ENCODE assay signal across 8 cellular contexts in the genomic region with DNA sequence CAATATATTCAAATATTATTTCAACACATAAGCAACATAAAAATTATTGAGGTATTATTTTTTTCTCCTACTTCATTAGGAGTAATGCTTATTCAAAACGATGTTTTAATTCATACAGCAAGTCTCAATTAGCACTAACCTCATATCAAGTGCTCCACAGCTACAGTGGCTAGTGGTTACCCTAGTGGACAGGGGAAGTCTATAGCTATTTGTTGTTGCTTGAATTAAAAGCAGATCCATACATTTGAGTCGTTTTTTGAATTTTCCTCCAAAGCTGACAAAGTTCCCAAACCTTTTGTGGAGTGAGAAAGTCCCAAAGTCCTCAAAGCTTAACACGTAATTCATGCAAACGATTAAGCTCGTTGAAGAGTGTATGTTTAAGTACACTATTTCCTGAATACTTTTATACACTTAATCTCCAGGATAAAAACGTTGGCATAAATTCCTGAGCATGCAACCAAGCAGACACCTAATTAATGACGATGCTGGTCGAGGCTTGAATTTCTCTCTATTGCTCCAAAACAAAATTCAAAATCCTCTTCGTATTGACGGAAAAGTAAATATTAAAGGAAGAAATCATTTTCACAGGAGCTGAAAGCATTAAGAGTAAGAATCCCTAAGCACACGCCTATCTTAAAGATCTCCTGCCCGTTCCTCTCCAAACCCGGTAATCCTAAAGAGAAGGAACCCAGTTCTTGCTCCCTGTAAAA. TPM values are rescaled to one million over a fixed set of nuclear protein-coding genes. Genes with fewer than 3 reads are reported as not detected.
DNase-seq lines count a peak whose midpoint lies in the region; ATAC-seq, FAIRE-seq and TF ChIP-seq lines count a peak whose summit lies in the region.

No MANE protein-coding gene starts in this region.

- DNase-seq in A549 (ENCODE audit: low read depth in 1 of 2, low spot score in 1 of 2) (peak in 1 of 2 experiments; percentile 46), HAP-1 (ENCODE audit: low spot score in 2 of 2) (no peak), immature natural killer cell (no peak), LoVo (ENCODE audit: low spot score) (no peak), HuH-7.5 (ENCODE audit: low spot score) (no peak), COR-L47 (lab: John Stamatoyannopoulos, UW) (no peak)
- peak; percentile 4 for DNase-seq in activated CD8-positive, alpha-beta T cell treated with anti-CD3 and anti-CD28 coated beads for 36 hours

- peak; percentile 80 for FAIRE-seq in A549 (lab: Jason Lieb, UNC)

- no peaks in the 10 kb centered on the region for H3K27me3 Mint-ChIP-seq in activated CD8-positive, alpha-beta T cell treated with anti-CD3 and anti-CD28 coated beads for 36 hours
- peaks cover 0 to 17% (median 5%) of the 10 kb centered on the region in 3 donors for H3K27me3 Mint-ChIP-seq in immature natural killer cell (ENCODE audit: low read depth in 3 of 3)

- no peaks in the 10 kb centered on the region for H3K27me3 ChIP-seq in HAP-1 (ENCODE audit: low read depth)
- no peaks in the 10 kb centered on the region for H3K27me3 ChIP-seq in subcutaneous abdominal adipose tissue (ENCODE audit: control insufficient read depth in 5 of 5, insufficient read depth in 4 of 5, low read length in 5 of 5)

- ATAC-seq in A549, result no peak
- ATAC-seq in activated CD8-positive, alpha-beta T cell treated with anti-CD3 and anti-CD28 coated beads for 36 hours, result no peak

- TF ChIP-seq EP300 in A549 (IDR thresholded peaks at IDR 0.05), result no peak

- H3K36me3 ChIP-seq in HAP-1 (replicated peaks) (no peaks in the 10 kb centered on the region; the same call in 1 of the 2 replicates), subcutaneous abdominal adipose tissue (ENCODE audit: control insufficient read depth in 5 of 5, insufficient read depth in 5 of 5, low read length in 5 of 5) (no peaks in the 10 kb centered on the region)

- in situ Hi-C loops in HAP-1 (cut with MboI; ENCODE audit: low sequenced_read_pairs), result no loop called here

- CTCF ChIA-PET in A549 (lab: Yijun Ruan, JAX), result interaction anchor here (0.8 to 9.7 kb wide), 14 partner anchors 14 to 247 kb away, joined by 3 to 86 read pairs (median 3); a partner anchor contains a TSS
- CTCF ChIA-PET in activated CD8-positive, alpha-beta T cell treated with anti-CD3 and anti-CD28 coated beads for 36 hours (lab: Charles Lee), result interaction anchor here (1.1 to 2.4 kb wide), 5 partner anchors 9 to 66 kb away, joined by 4 to 14 read pairs (median 6); no protein-coding TSS in a partner anchor

- H3K4me1 Mint-ChIP-seq in activated CD8-positive, alpha-beta T cell treated with anti-CD3 and anti-CD28 coated beads for 36 hours (ENCODE audit: low read depth), result peaks cover 53% of the 10 kb centered on the region
- H3K4me1 Mint-ChIP-seq in immature natural killer cell, result peaks cover 55 to 74% of the 10 kb centered on the region in 2 donors

- 16% methylated on average over 13 of the region's 13 CpGs for WGBS in A549 (ENCODE audit: missing lambda C conversion rate)

- H3K4me3 ChIP-seq in A549 (peak overlapping the region; percentile 90), HAP-1 (peak overlapping the region; percentile 88), subcutaneous abdominal adipose tissue (ENCODE audit: low read depth in 1 of 5, low read length in 5 of 5) (peak overlapping the region; percentile 89 to 99 (median 93))

- peaks cover 8% of the 10 kb centered on the region for H3K36me3 Mint-ChIP-seq in activated CD8-positive, alpha-beta T cell treated with anti-CD3 and anti-CD28 coated beads for 36 hours (ENCODE audit: low read depth)
- H3K36me3 Mint-ChIP-seq in immature natural killer cell, result peaks cover 0 to 5% (median 0%) of the 10 kb centered on the region in 3 donors

- H3K9me3 ChIP-seq in A549, result no peaks in the 10 kb centered on the region
- H3K9me3 ChIP-seq in HAP-1, result no peaks in the 10 kb centered on the region
- no peaks in the 10 kb centered on the region for H3K9me3 ChIP-seq in subcutaneous abdominal adipose tissue (ENCODE audit: control insufficient read depth in 5 of 5, low read length in 5 of 5)

- H3K27ac Mint-ChIP-seq in activated CD8-positive, alpha-beta T cell treated with anti-CD3 and anti-CD28 coated beads for 36 hours, result peak overlapping the region; percentile 84
- peak overlapping the region; percentile 93 to 98 (median 95) for H3K27ac Mint-ChIP-seq in immature natural killer cell

- no peak for TF ChIP-seq POLR2A in A549 (IDR thresholded peaks at IDR 0.05; ENCODE audit: low read length)

- H3K9me3 Mint-ChIP-seq in activated CD8-positive, alpha-beta T cell treated with anti-CD3 and anti-CD28 coated beads for 36 hours, result no peaks in the 10 kb centered on the region
- no peaks in the 10 kb centered on the region for H3K9me3 Mint-ChIP-seq in immature natural killer cell

- H3K4me2 ChIP-seq in A549, result peak overlapping the region; percentile 91

- intact Hi-C loops in activated CD8-positive, alpha-beta T cell treated with anti-CD3 and anti-CD28 coated beads for 36 hours (cut with micrococcal nuclease), result no loop called here

- peak overlapping the region; percentile 81 for H3K4me3 Mint-ChIP-seq in activated CD8-positive, alpha-beta T cell treated with anti-CD3 and anti-CD28 coated beads for 36 hours
- peak overlapping the region; percentile 93 to 99 (median 97) for H3K4me3 Mint-ChIP-seq in immature natural killer cell

- TF ChIP-seq RAD21 in A549 (conservative IDR thresholded peaks at IDR 0.05 in 1 of 2, IDR thresholded peaks at IDR 0.05 in 1 of 2), result no peak

- peak overlapping the region; percentile 82 to 87 for H3K27ac ChIP-seq in A549
- H3K27ac ChIP-seq in subcutaneous abdominal adipose tissue (ENCODE audit: low read depth, low read length), result peak overlapping the region; percentile 82

- no peak for TF ChIP-seq CTCF in A549 (IDR thresholded peaks at IDR 0.05)
- peak; percentile 58 for TF ChIP-seq CTCF in activated CD8-positive, alpha-beta T cell treated with anti-CD3 and anti-CD28 coated beads for 36 hours (IDR thresholded peaks at IDR 0.05)

- POLR2A ChIA-PET in A549 (lab: Yijun Ruan, JAX), result no interaction called here
- POLR2A ChIA-PET in activated CD8-positive, alpha-beta T cell treated with anti-CD3 and anti-CD28 coated beads for 36 hours (lab: Charles Lee), result interaction anchor here (0.6 kb wide), 1 partner anchor 1380 kb away, joined by 3 read pairs; no protein-coding TSS in a partner anchor

- H3K4me1 ChIP-seq in A549, result peaks cover 24% of the 10 kb centered on the region
- H3K4me1 ChIP-seq in HAP-1, result peaks cover 26% of the 10 kb centered on the region
- H3K4me1 ChIP-seq in subcutaneous abdominal adipose tissue (ENCODE audit: control insufficient read depth in 5 of 5, insufficient read depth in 5 of 5, low read length in 5 of 5), result peaks cover 4 to 30% (median 22%) of the 10 kb centered on the region in 5 donors

- H3K9ac ChIP-seq in subcutaneous abdominal adipose tissue (ENCODE audit: low read length in 5 of 5), result peak overlapping the region; percentile 1 to 95 (median 92)

TF ChIP-seq in A549, 52 proteins besides CTCF, POLR2A, EP300 and RAD21:
- TF ChIP-seq, protein P1, sequence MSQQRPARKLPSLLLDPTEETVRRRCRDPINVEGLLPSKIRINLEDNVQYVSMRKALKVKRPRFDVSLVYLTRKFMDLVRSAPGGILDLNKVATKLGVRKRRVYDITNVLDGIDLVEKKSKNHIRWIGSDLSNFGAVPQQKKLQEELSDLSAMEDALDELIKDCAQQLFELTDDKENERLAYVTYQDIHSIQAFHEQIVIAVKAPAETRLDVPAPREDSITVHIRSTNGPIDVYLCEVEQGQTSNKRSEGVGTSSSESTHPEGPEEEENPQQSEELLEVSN (IDR thresholded peaks at IDR 0.05; ENCODE audit: borderline replicate concordance, low read depth), result peak; percentile 13; the same call in 1 of the 2 replicates
- TF ChIP-seq ESRRA (IDR thresholded peaks at IDR 0.05; ENCODE audit: borderline replicate concordance, low read length), result no peak

RNA-seq across cellular contexts. Expression of a gene that starts 1.0 kb away (rescaled TPM):
- 26.5 and 29.5 TPM in 2 replicates for polyA plus RNA-seq in A549 (2011; rRNA removed)
- polyA plus RNA-seq in A549 (2012; cell fraction: cytosol; rRNA removed), result 2.4 and 2.6 TPM in 2 replicates
- 4.2 and 8.5 TPM in 2 replicates for polyA plus RNA-seq in A549 (2012; cell fraction: nucleus; rRNA removed)
- 12.2 to 13.2 TPM (median 13.0 TPM) in 3 replicates for polyA plus RNA-seq in A549 (2017; fragmentation: RNase III; extraction: RNeasy Plus Mini Kit Qiagen cat#74134 plus additional on column Dnase treatment)
- 57.2 and 69.6 TPM in 2 replicates for polyA minus RNA-seq in A549 (2011; rRNA and poly(A)+ RNA removed)
- total RNA-seq in activated CD8-positive, alpha-beta T cell treated with anti-CD3 and anti-CD28 coated beads for 36 hours, result 10 to 100 TPM; 41.4 to 45.9 TPM
- polyA plus RNA-seq in immature natural killer cell, result 10 to 100 TPM in 2 of 3 donors, 1 to 10 TPM in 1; 9.8 to 18.5 (median 11.1) TPM

RNA-seq across cellular contexts. Expression of a gene that starts 7.5 kb away (rescaled TPM):
- polyA plus RNA-seq in A549 (2011; rRNA removed) (0.04 TPM in 1 of 2 replicates, not detected in the other), A549 (2017; fragmentation: RNase III; extraction: RNeasy Plus Mini Kit Qiagen cat#74134 plus additional on column Dnase treatment) (0.10 to 0.32 TPM (median 0.21 TPM) in 3 replicates), immature natural killer cell (not detected)
- polyA plus RNA-seq in A549 (2012; cell fraction: cytosol; rRNA removed), result 0.03 TPM in 2 replicates
- polyA plus RNA-seq in A549 (2012; cell fraction: nucleus; rRNA removed), result 0.05 and 0.09 TPM in 2 replicates
- not detected in 2 replicates for polyA minus RNA-seq in A549 (2011; rRNA and poly(A)+ RNA removed)
- 1 to 10 TPM in 1 of 2 experiments, under 1 TPM in 1; 0.67 to 1.0 TPM for total RNA-seq in activated CD8-positive, alpha-beta T cell treated with anti-CD3 and anti-CD28 coated beads for 36 hours
